ENCODE assay signal across 8 cellular contexts in genomic region chr1:244322791-244323521, GRCh38.
DNase-seq lines count a peak whose midpoint lies in the region; ATAC-seq and TF ChIP-seq lines count a peak whose summit lies in the region.

No MANE protein-coding gene starts in this region.

- H3K4ac ChIP-seq in trophoblast cell (ENCODE audit: low read depth, low read length), result peak overlapping the region; percentile 72

- H3K4me3 Mint-ChIP-seq in activated T-cell treated with anti-CD3 and anti-CD28 coated beads, Interleukin-2, amount 50 U/mL, for 4 hours, result peak overlapping the region; percentile 53
- no peak overlapping the region for H3K4me3 Mint-ChIP-seq in stimulated activated memory B cell treated with anti-CD40 and anti-IgM and Interleukin-4, amounts not matched to agents 10 μg/mL and 1 μg/mL and 100 μg/mL, for 72 hours

- H3K4me1 Mint-ChIP-seq in activated T-cell treated with anti-CD3 and anti-CD28 coated beads, Interleukin-2, amount 50 U/mL, for 4 hours (ENCODE audit: low read depth), result peaks cover 60% of the 10 kb centered on the region
- peaks cover 25% of the 10 kb centered on the region for H3K4me1 Mint-ChIP-seq in stimulated activated memory B cell treated with anti-CD40 and anti-IgM and Interleukin-4, amounts not matched to agents 10 μg/mL and 1 μg/mL and 100 μg/mL, for 72 hours

- H3K9ac ChIP-seq in HUES64 (ENCODE audit: low read depth, low read length) (peak overlapping the region; percentile 6; the same call in 1 of the 2 replicates), trophoblast cell (ENCODE audit: low read length) (no peak overlapping the region)

- no peak overlapping the region for H4K12ac ChIP-seq in trophoblast cell (ENCODE audit: low read depth, low read length)

- TF ChIP-seq CTCF in C4-2B (conservative IDR thresholded peaks at IDR 0.05) (no peak), foreskin fibroblast (IDR thresholded peaks at IDR 0.05; ENCODE audit: low read depth, low read length) (no peak)

- peak overlapping the region; percentile 99 for H2BK12ac ChIP-seq in trophoblast cell (ENCODE audit: low read length)

- H3K4me2 ChIP-seq in trophoblast cell (ENCODE audit: low read length), result peak overlapping the region; percentile 63

- H4K91ac ChIP-seq in trophoblast cell (ENCODE audit: low read depth, low read length), result peak overlapping the region; percentile 97

- H2BK120ac ChIP-seq in trophoblast cell (ENCODE audit: insufficient read depth, low read length, poor library complexity), result peak overlapping the region; percentile 98

- H3K18ac ChIP-seq in trophoblast cell (ENCODE audit: low read length), result no peak overlapping the region

- no peak overlapping the region for H3K23ac ChIP-seq in trophoblast cell (ENCODE audit: low read length)

- H3K4me3 ChIP-seq in HUES64 (ENCODE audit: low read length) (no peak overlapping the region), foreskin fibroblast (ENCODE audit: low read depth in 1 of 2, low read length in 2 of 2) (no peak overlapping the region), trophoblast cell (ENCODE audit: low read depth, low read length) (no peak overlapping the region)

- 0 out of 2 replicates have a peak, but pooled peaks cover 4% of the 10 kb centered on the region for H3K9me3 ChIP-seq in HUES64 (ENCODE audit: insufficient read depth, low read depth, low read length)
- no peaks in the 10 kb centered on the region for H3K9me3 ChIP-seq in trophoblast cell (ENCODE audit: insufficient read depth, low read depth, low read length)

- 75% methylated on average over 6 of the region's 6 CpGs for WGBS in HUES64
- WGBS in trophoblast cell (ENCODE audit: extremely low coverage, insufficient coverage, insufficient read length), result no CpG with 5 or more reads among the region's 6 CpGs

- H4K8ac ChIP-seq in trophoblast cell (ENCODE audit: low read depth, low read length), result peak overlapping the region; percentile 82

- H3K27me3 ChIP-seq in HUES64 (ENCODE audit: insufficient read depth, low read length), result no peaks in the 10 kb centered on the region
- no peaks in the 10 kb centered on the region for H3K27me3 ChIP-seq in trophoblast cell (ENCODE audit: insufficient read depth, low read length)

- no peaks in the 10 kb centered on the region for H3K36me3 ChIP-seq in HUES64 (ENCODE audit: insufficient read depth, low read length)
- H3K36me3 ChIP-seq in trophoblast cell (ENCODE audit: control insufficient read depth in 1 of 2, insufficient read depth in 2 of 2, low read length in 2 of 2), result no peaks in the 10 kb centered on the region

- H3K27ac ChIP-seq in C4-2B (peak overlapping the region; percentile 40), HUES64 (ENCODE audit: low read depth, low read length) (peak overlapping the region; percentile 44), trophoblast cell (ENCODE audit: low read depth, low read length) (peak overlapping the region; percentile 84)

- peak overlapping the region; percentile 94 for H2BK5ac ChIP-seq in trophoblast cell (ENCODE audit: low read depth, low read length, poor library complexity)

- H3K4me1 ChIP-seq in HUES64 (ENCODE audit: insufficient read depth, low read length) (peaks cover 12% of the 10 kb centered on the region; the same call in 1 of the 2 replicates), trophoblast cell (ENCODE audit: control insufficient read depth in 1 of 2, insufficient read depth in 2 of 2, low read length in 2 of 2) (peaks cover 3 to 8% of the 10 kb centered on the region in 2 experiments)

- no peaks in the 10 kb centered on the region for H3K9me3 Mint-ChIP-seq in activated T-cell treated with anti-CD3 and anti-CD28 coated beads, Interleukin-2, amount 50 U/mL, for 4 hours
- no peaks in the 10 kb centered on the region for H3K9me3 Mint-ChIP-seq in stimulated activated memory B cell treated with anti-CD40 and anti-IgM and Interleukin-4, amounts not matched to agents 10 μg/mL and 1 μg/mL and 100 μg/mL, for 72 hours

- H2AFZ ChIP-seq in trophoblast cell (ENCODE audit: insufficient read depth, low read length, poor library complexity), result no peak overlapping the region

- H3K14ac ChIP-seq in trophoblast cell (ENCODE audit: low read length), result peak overlapping the region; percentile 86

- H3K36me3 Mint-ChIP-seq in activated T-cell treated with anti-CD3 and anti-CD28 coated beads, Interleukin-2, amount 50 U/mL, for 4 hours (ENCODE audit: insufficient read depth), result no peaks in the 10 kb centered on the region
- H3K36me3 Mint-ChIP-seq in stimulated activated memory B cell treated with anti-CD40 and anti-IgM and Interleukin-4, amounts not matched to agents 10 μg/mL and 1 μg/mL and 100 μg/mL, for 72 hours, result no peaks in the 10 kb centered on the region

- no peak overlapping the region for H2AK5ac ChIP-seq in trophoblast cell (ENCODE audit: low read length)

- H3K79me2 ChIP-seq in trophoblast cell (ENCODE audit: control insufficient read depth, insufficient read depth, low read length, poor library complexity), result peaks cover 3% of the 10 kb centered on the region

- ATAC-seq in activated T-cell treated with anti-CD3 and anti-CD28 coated beads, Interleukin-2, amount 50 U/mL, for 4 hours, result peak; percentile 13 to 39
- ATAC-seq in stimulated activated memory B cell treated with anti-CD40 and anti-IgM and Interleukin-4, amounts not matched to agents 10 μg/mL and 1 μg/mL and 100 μg/mL, for 72 hours, result no peak
- ATAC-seq in GM21367 (IDR thresholded peaks at IDR 0.05; ENCODE audit: unreplicated experiment) (no peak), HG03520 (IDR thresholded peaks at IDR 0.05; ENCODE audit: unreplicated experiment) (no peak)

- H3K27ac Mint-ChIP-seq in stimulated activated memory B cell treated with anti-CD40 and anti-IgM and Interleukin-4, amounts not matched to agents 10 μg/mL and 1 μg/mL and 100 μg/mL, for 72 hours, result no peak overlapping the region

- H3K27me3 Mint-ChIP-seq in activated T-cell treated with anti-CD3 and anti-CD28 coated beads, Interleukin-2, amount 50 U/mL, for 4 hours (ENCODE audit: low read depth), result no peaks in the 10 kb centered on the region
- no peaks in the 10 kb centered on the region for H3K27me3 Mint-ChIP-seq in stimulated activated memory B cell treated with anti-CD40 and anti-IgM and Interleukin-4, amounts not matched to agents 10 μg/mL and 1 μg/mL and 100 μg/mL, for 72 hours

- H3K79me1 ChIP-seq in trophoblast cell (ENCODE audit: low read length), result peaks cover 11% of the 10 kb centered on the region

- DNase-seq in activated T-cell treated with anti-CD3 and anti-CD28 coated beads, Interleukin-2, amount 50 U/mL, for 4 hours, result no peak
- DNase-seq in foreskin fibroblast (peak; percentile 96 to 97), trophoblast cell (peak; percentile 85 to 98)

Comparison
In these comparisons a context has a peak if more than half of its experiments do, and no peak if none do; other contexts are left out.
1. ATAC-seq: peak in activated T-cell treated with anti-CD3 and anti-CD28 coated beads, Interleukin-2, amount 50 U/mL, for 4 hours (2 of 2); none in stimulated activated memory B cell treated with anti-CD40 and anti-IgM and Interleukin-4, amounts not matched to agents 10 μg/mL and 1 μg/mL and 100 μg/mL, for 72 hours (single experiment), GM21367 (single experiment) and HG03520 (single experiment).
2. Peak in every context shown above with its lines, with median percentiles within 50 percentile points of each other: H3K27ac ChIP-seq.